Comparison of ENCODE assay signal across 1 cellular context in genomic region chr11:206516-207212, GRCh38.
TF ChIP-seq lines count a peak whose summit lies in the region.

No MANE protein-coding gene starts in this region.

TF ChIP-seq in HEK293, 187 proteins besides CTCF, POLR2A, EP300 and RAD21 (continued from another document):
- TF ChIP-seq OSR2 (tag by site-specific recombination; IDR thresholded peaks at IDR 0.05) (no peak), PRDM2 (tag by site-specific recombination; IDR thresholded peaks at IDR 0.05; ENCODE audit: borderline replicate concordance) (no peak), KLF1 (tag by site-specific recombination; IDR thresholded peaks at IDR 0.05) (no peak), BCL6B (tag by site-specific recombination; IDR thresholded peaks at IDR 0.05) (no peak), ZNF350 (tag by site-specific recombination; IDR thresholded peaks at IDR 0.05) (no peak), SP7 (tag by site-specific recombination; IDR thresholded peaks at IDR 0.05) (no peak), ZNF777 (tag by site-specific recombination; IDR thresholded peaks at IDR 0.05; ENCODE audit: borderline replicate concordance) (0 out of 2 replicates have a peak, but pooled peaks have one; percentile 35), ZNF155 (tag by site-specific recombination; IDR thresholded peaks at IDR 0.05) (no peak), ZNF518A (tag by site-specific recombination; conservative IDR thresholded peaks at IDR 0.05; ENCODE audit: low read depth) (no peak)
TF ChIP-seq in HEK293: peak in this region for 7.
